10 cellular contexts compared by ENCODE assay signal in genomic region chr15:90718232-90718631, GRCh38. TPM values are rescaled to one million over a fixed set of nuclear protein-coding genes. Genes with fewer than 3 reads are reported as not detected.
DNase-seq lines count a peak whose midpoint lies in the region; ATAC-seq, FAIRE-seq and TF ChIP-seq lines count a peak whose summit lies in the region.
"Had no signal": no experiment of that assay in that cellular context is flagged by ENCODE, and none has a peak within 500 bp of the region (broad histone marks: within the 10 kb centered on the region; RNA-seq: fewer than 3 reads in every experiment).

No MANE protein-coding gene starts in this region.

- intact Hi-C loops in Calu3 (cut with micrococcal nuclease; ENCODE audit: unreplicated experiment): loop anchor here (5.0 kb wide), 1 partner anchor 51 kb away; no protein-coding TSS in a partner anchor
- intact Hi-C loops in naive thymus-derived CD4-positive, alpha-beta T cell (cut with micrococcal nuclease): loop anchor here (5.0 kb wide), 6 partner anchors 41 to 616 kb away; partner anchors contain the start of gene IDH2 (in 1 of the 2)
- intact Hi-C loops in posterior vena cava (cut with DNase I): no loop called here

- FAIRE-seq in astrocyte (lab: Jason Lieb, UNC): no peak
- FAIRE-seq: islet of Langerhans had no signal

- TF ChIP-seq CTCF in Calu3 (IDR thresholded peaks at IDR 0.05; ENCODE audit: unreplicated experiment) (no peak), astrocyte (IDR thresholded peaks at IDR 0.05; ENCODE audit: insufficient read depth, low read depth, low read length) (no peak)

- no peak for DNase-seq in Calu3
- no peak for DNase-seq in Jurkat, Clone E6-1 (ENCODE audit: low read depth, low spot score)
- no peak for DNase-seq in astrocyte (ENCODE audit: low read depth)
- DNase-seq in naive thymus-derived CD4-positive, alpha-beta T cell: no peak
- no peak for DNase-seq in posterior vena cava (ENCODE audit: low spot score)
- DNase-seq: stimulated activated CD4-positive, alpha-beta T cell treated with anti-CD3 and anti-CD28 coated beads, Interleukin-1b, Interleukin-23, amount 100 ng/mL, for 48 hours had no signal

- TSS peak; percentile 71 for BruUV-seq in Calu3 (replicated peaks; lab: Mats Ljungman, UMichigan)

- no peaks in the 10 kb centered on the region for H4K20me1 ChIP-seq in astrocyte (ENCODE audit: insufficient read depth, low read length)

- no peak for ATAC-seq in naive thymus-derived CD4-positive, alpha-beta T cell
- no peak for ATAC-seq in HG03520 (IDR thresholded peaks at IDR 0.05; ENCODE audit: unreplicated experiment)
- ATAC-seq in HG03139 (IDR thresholded peaks at IDR 0.05; ENCODE audit: unreplicated experiment): no peak
- ATAC-seq in HG03460 (IDR thresholded peaks at IDR 0.05; ENCODE audit: unreplicated experiment): no peak

- peaks cover 11% of the 10 kb centered on the region for H3K4me1 ChIP-seq in astrocyte (ENCODE audit: insufficient read depth, low read length)
- H3K4me1 ChIP-seq in naive thymus-derived CD4-positive, alpha-beta T cell (ENCODE audit: control insufficient read depth in 2 of 2, insufficient read depth in 2 of 2, low read length in 2 of 2): peaks cover 5 to 9% of the 10 kb centered on the region in 2 donors

- CTCF ChIA-PET in Calu3 (lab: Charles Lee): interaction anchor here (0.7 kb wide), 1 partner anchor 1344 kb away, joined by 3 read pairs; no protein-coding TSS in a partner anchor
- CTCF ChIA-PET in naive thymus-derived CD4-positive, alpha-beta T cell (lab: Charles Lee): interaction anchor here (0.6 to 1.7 kb wide), 4 partner anchors 68 to 886 kb away, joined by 3 to 5 read pairs (median 4); partner anchors contain the start of gene UNC45A

- no peaks in the 10 kb centered on the region for H3K27me3 Mint-ChIP-seq in Calu3 (ENCODE audit: unreplicated experiment)
- no peaks in the 10 kb centered on the region for H3K27me3 Mint-ChIP-seq in astrocyte (ENCODE audit: low read depth, unreplicated experiment)
- H3K27me3 Mint-ChIP-seq in naive thymus-derived CD4-positive, alpha-beta T cell: no peaks in the 10 kb centered on the region

- H3K27ac ChIP-seq in astrocyte (ENCODE audit: low read depth, low read length): no peak overlapping the region
- no peak overlapping the region for H3K27ac ChIP-seq in naive thymus-derived CD4-positive, alpha-beta T cell (ENCODE audit: low read depth, low read length)

- H3K9me3 Mint-ChIP-seq in Calu3 (ENCODE audit: low read depth, unreplicated experiment): no peaks in the 10 kb centered on the region
- H3K9me3 Mint-ChIP-seq in astrocyte (ENCODE audit: unreplicated experiment): no peaks in the 10 kb centered on the region
- H3K9me3 Mint-ChIP-seq in naive thymus-derived CD4-positive, alpha-beta T cell: no peaks in the 10 kb centered on the region

- no peaks in the 10 kb centered on the region for H3K9me3 ChIP-seq in astrocyte (ENCODE audit: insufficient read depth, low read depth, low read length)
- no peaks in the 10 kb centered on the region for H3K9me3 ChIP-seq in naive thymus-derived CD4-positive, alpha-beta T cell (ENCODE audit: control insufficient read depth in 2 of 3, low read length in 3 of 3)

- H2AFZ ChIP-seq in astrocyte (ENCODE audit: low read depth, low read length): peak overlapping the region; percentile 81

- peaks cover 25% of the 10 kb centered on the region for H3K79me2 ChIP-seq in astrocyte (ENCODE audit: insufficient read depth, low read length)

- H3K4me1 Mint-ChIP-seq in Calu3 (ENCODE audit: low read depth, unreplicated experiment) (peaks cover 26% of the 10 kb centered on the region), astrocyte (ENCODE audit: low read depth, unreplicated experiment) (peaks cover 8% of the 10 kb centered on the region)
- peaks cover 20 to 35% (median 30%) of the 10 kb centered on the region in 7 donors for H3K4me1 Mint-ChIP-seq in naive thymus-derived CD4-positive, alpha-beta T cell

- POLR2A ChIA-PET in naive thymus-derived CD4-positive, alpha-beta T cell (lab: Charles Lee): interaction anchor here (1.2 to 1.8 kb wide), 2 partner anchors 68 to 213 kb away, joined by 3 to 13 read pairs; partner anchors contain the start of gene HDDC3

- H3K4me2 ChIP-seq in astrocyte (ENCODE audit: low read length): peak overlapping the region; percentile 88

- H3K27me3 ChIP-seq in astrocyte (ENCODE audit: insufficient read depth, low read length): no peaks in the 10 kb centered on the region
- H3K27me3 ChIP-seq in naive thymus-derived CD4-positive, alpha-beta T cell (ENCODE audit: control insufficient read depth in 2 of 2, insufficient read depth in 2 of 2, low read length in 2 of 2): no peaks in the 10 kb centered on the region

- H3K36me3 ChIP-seq in astrocyte (ENCODE audit: insufficient read depth, low read length): no peaks in the 10 kb centered on the region
- H3K36me3 ChIP-seq in naive thymus-derived CD4-positive, alpha-beta T cell (ENCODE audit: control insufficient read depth in 2 of 3, insufficient read depth in 3 of 3, low read length in 3 of 3): peaks cover 0 to 3% (median 0%) of the 10 kb centered on the region in 3 experiments

- peak overlapping the region; percentile 86 for H3K9ac ChIP-seq in astrocyte (ENCODE audit: low read length)

- peak overlapping the region; percentile 98 for H3K4me3 Mint-ChIP-seq in Calu3 (ENCODE audit: low read depth, unreplicated experiment)
- peak overlapping the region; percentile 98 for H3K4me3 Mint-ChIP-seq in astrocyte (ENCODE audit: unreplicated experiment)
- peak overlapping the region; percentile 92 to 98 (median 95) for H3K4me3 Mint-ChIP-seq in naive thymus-derived CD4-positive, alpha-beta T cell

- H3K27ac Mint-ChIP-seq in Calu3 (ENCODE audit: unreplicated experiment) (peak overlapping the region; percentile 95), astrocyte (ENCODE audit: unreplicated experiment) (no peak overlapping the region)
- peak overlapping the region in 6 of 9 donors; percentile 81 to 97 (median 95) for H3K27ac Mint-ChIP-seq in naive thymus-derived CD4-positive, alpha-beta T cell

- H3K36me3 Mint-ChIP-seq in Calu3 (ENCODE audit: insufficient read depth, unreplicated experiment) (peaks cover 24% of the 10 kb centered on the region), astrocyte (ENCODE audit: low read depth, unreplicated experiment) (no peaks in the 10 kb centered on the region)
- H3K36me3 Mint-ChIP-seq in naive thymus-derived CD4-positive, alpha-beta T cell: peaks cover 0 to 5% (median 3%) of the 10 kb centered on the region in 5 donors

- peak overlapping the region; percentile 100 for H3K4me3 ChIP-seq in Jurkat, Clone E6-1 (ENCODE audit: low read length)
- H3K4me3 ChIP-seq in astrocyte (ENCODE audit: insufficient read depth, low read depth, low read length): peak overlapping the region; percentile 81
- no peak overlapping the region for H3K4me3 ChIP-seq in naive thymus-derived CD4-positive, alpha-beta T cell (ENCODE audit: low read length)

RNA-seq across cellular contexts. Expression of gene BLM, which starts 1.1 kb away (rescaled TPM):
- 26.7 and 31.8 TPM in 2 replicates for total RNA-seq in Calu3 (2022)
- polyA plus RNA-seq in Jurkat, Clone E6-1 (2012; ENCODE audit: insufficient read depth, insufficient read length): 46.1 TPM
- 2.8 and 3.7 TPM in 2 replicates for total RNA-seq in astrocyte
- total RNA-seq in naive thymus-derived CD4-positive, alpha-beta T cell: 10 to 100 TPM in 1 of 5 experiments, 1 to 10 TPM in 4; 3.5 to 53.1 (median 6.6) TPM
- polyA plus RNA-seq in naive thymus-derived CD4-positive, alpha-beta T cell: 1 to 10 TPM; 2.8 to 4.4 TPM
- total RNA-seq in posterior vena cava: 1 to 10 TPM in 1 of 2 donors, under 1 TPM in 1; 1.00 to 3.1 TPM

Comparison
In these comparisons a context has a peak if more than half of its experiments do, and no peak if none do; other contexts are left out.
1. intact Hi-C loops: an anchor here in Calu3 (5.0 kb wide) and naive thymus-derived CD4-positive, alpha-beta T cell (5.0 kb wide); none called in posterior vena cava.